ENCODE assay signal across 13 cellular contexts in genomic region chr21:44085491-44086321, GRCh38. TPM values are rescaled to one million over a fixed set of nuclear protein-coding genes. Genes with fewer than 3 reads are reported as not detected.
DNase-seq lines count a peak whose midpoint lies in the region; FAIRE-seq and TF ChIP-seq lines count a peak whose summit lies in the region.
"Had no signal": no experiment of that assay in that cellular context is flagged by ENCODE, and none has a peak within 500 bp of the region (broad histone marks: within the 10 kb centered on the region; RNA-seq: fewer than 3 reads in every experiment).

No MANE protein-coding gene starts in this region.

- H3K4me1 ChIP-seq in mammary epithelial cell (ENCODE audit: insufficient read depth, low read length) (no peaks in the 10 kb centered on the region), muscle layer of duodenum (ENCODE audit: control insufficient read depth in 1 of 2, insufficient read depth in 2 of 2, low read length in 2 of 2) (peaks cover 9 to 20% of the 10 kb centered on the region in 2 donors)

- H3K9me3 Mint-ChIP-seq in MCF 10A (ENCODE audit: unreplicated experiment), result no peaks in the 10 kb centered on the region

- H3K4me3 Mint-ChIP-seq in MCF 10A (ENCODE audit: unreplicated experiment), result no peak overlapping the region

- BruUV-seq in MCF 10A (replicated peaks; lab: Mats Ljungman, UMichigan), result no TSS peak
- no TSS peak for BruUV-seq in mammary epithelial cell (replicated peaks; lab: Mats Ljungman, UMichigan)

- H3K9ac ChIP-seq in mammary epithelial cell (ENCODE audit: insufficient read depth, low read length), result no peak overlapping the region

- CTCF ChIA-PET in MCF 10A (lab: Yijun Ruan, JAX) (interaction anchor here (0.6 kb wide), 2 partner anchors 9 to 18 kb away, joined by 3 to 4 read pairs; no protein-coding TSS in a partner anchor), mammary epithelial cell (lab: Charles Lee; ENCODE audit: low non-redundant PET) (no interaction called here)

- no peak overlapping the region for H3K4me2 ChIP-seq in mammary epithelial cell (ENCODE audit: insufficient read depth, low read depth, low read length)

- H3K36me3 ChIP-seq in mammary epithelial cell (ENCODE audit: insufficient read depth, low read length), result peaks cover 22% of the 10 kb centered on the region
- peaks cover 54 to 87% of the 10 kb centered on the region in 2 donors for H3K36me3 ChIP-seq in muscle layer of duodenum (ENCODE audit: control insufficient read depth in 1 of 2, insufficient read depth in 2 of 2, low read length in 2 of 2)

- H3K4me1 Mint-ChIP-seq in MCF 10A (ENCODE audit: insufficient read depth, unreplicated experiment), result no peaks in the 10 kb centered on the region

- no peak for FAIRE-seq in RCC 7860 (lab: Jason Lieb, UNC)
- no peak for FAIRE-seq in GM12892 (lab: Jason Lieb, UNC)
- FAIRE-seq: GM18507 had no signal

- H3K27me3 ChIP-seq in mammary epithelial cell (ENCODE audit: insufficient read depth, low read length) (no peaks in the 10 kb centered on the region), muscle layer of duodenum (ENCODE audit: low read depth, low read length) (no peaks in the 10 kb centered on the region)

- no peak for TF ChIP-seq POLR2A in GM12892 (IDR thresholded peaks at IDR 0.05; ENCODE audit: low read depth, low read length)

- H3K27ac Mint-ChIP-seq in MCF 10A (ENCODE audit: low read depth, unreplicated experiment), result peak overlapping the region; percentile 68

- H3K27me3 Mint-ChIP-seq in MCF 10A (ENCODE audit: insufficient read depth, unreplicated experiment), result no peaks in the 10 kb centered on the region

- TF ChIP-seq CTCF in MCF 10A (IDR thresholded peaks at IDR 0.05; ENCODE audit: unreplicated experiment) (no peak), mammary epithelial cell (conservative IDR thresholded peaks at IDR 0.05 in 1 of 2, IDR thresholded peaks at IDR 0.05 in 1 of 2; ENCODE audit: extremely low read depth in 1 of 2, insufficient read depth in 1 of 2, low read depth in 1 of 2, low read length in 2 of 2) (no peak), epithelial cell of esophagus (IDR thresholded peaks at IDR 0.05; ENCODE audit: insufficient read depth, low read depth, low read length, missing control alignments) (no peak)

- 49% methylated on average over 15 of the region's 15 CpGs for WGBS in mammary epithelial cell (ENCODE audit: low coverage, missing lambda C conversion rate)

- peaks cover 7% of the 10 kb centered on the region for H3K79me2 ChIP-seq in mammary epithelial cell (ENCODE audit: insufficient read depth, low read length)

- in situ Hi-C loops in mammary epithelial cell (cut with MboI; ENCODE audit: low sequenced_read_pairs in 2 of 2), result no loop called here

- peaks cover 84% of the 10 kb centered on the region for H3K36me3 Mint-ChIP-seq in MCF 10A (ENCODE audit: insufficient read depth, unreplicated experiment)

- dilution Hi-C loops in mammary epithelial cell (cut with HindIII; ENCODE audit: low sequenced_read_pairs), result no loop called here

- H4K20me1 ChIP-seq in mammary epithelial cell (ENCODE audit: insufficient read depth, low read length), result no peaks in the 10 kb centered on the region

- intact Hi-C loops in MCF 10A (cut with micrococcal nuclease) (no loop called here), mammary epithelial cell (cut with micrococcal nuclease) (no loop called here)

- no peak overlapping the region for H3K27ac ChIP-seq in mammary epithelial cell (ENCODE audit: insufficient read depth, low read depth, low read length)
- H3K27ac ChIP-seq in muscle layer of duodenum (ENCODE audit: low read length), result peak overlapping the region; percentile 10
- H3K27ac ChIP-seq: C4-2B had no signal

- no peak overlapping the region for H3K4me3 ChIP-seq in mammary epithelial cell (replicated peaks in 1 of 3; ENCODE audit: insufficient read depth in 1 of 3, low read depth in 2 of 3, low read length in 3 of 3)
- H3K4me3 ChIP-seq in epithelial cell of esophagus (ENCODE audit: low read length), result no peak overlapping the region
- no peak overlapping the region for H3K4me3 ChIP-seq in muscle layer of duodenum (ENCODE audit: low read depth in 1 of 2, low read length in 2 of 2)

- DNase-seq in MCF 10A (ENCODE audit: unreplicated experiment), result no peak
- DNase-seq in mammary epithelial cell, result no peak
- peak; percentile 24 for DNase-seq in epithelial cell of esophagus (ENCODE audit: low read depth)
- DNase-seq in ureter (ENCODE audit: low spot score), result peak; percentile 34
- DNase-seq in RCC 7860 (ENCODE audit: low spot score), result no peak
- DNase-seq in DMS153 treated with DMSO at 0.1 percent for 48 hours (lab: John Stamatoyannopoulos, UW; ENCODE audit: unreplicated experiment), result no peak
- no peak for DNase-seq in GM12892 (ENCODE audit: insufficient read length)
- DNase-seq: activated CD4-positive, alpha-beta T cell treated with anti-CD3 and anti-CD28 coated beads for 48 hours; effector CD4-positive, alpha-beta T cell; NCI-H82 had no signal

- POLR2A ChIA-PET in MCF 10A (lab: Yijun Ruan, JAX), result interaction anchor here (0.7 kb wide), 1 partner anchor 11 kb away, joined by 3 read pairs; no protein-coding TSS in a partner anchor

- no peak overlapping the region for H2AFZ ChIP-seq in mammary epithelial cell (ENCODE audit: low read depth, low read length)

- no peaks in the 10 kb centered on the region for H3K9me3 ChIP-seq in mammary epithelial cell (replicated peaks; ENCODE audit: insufficient read depth, low read length)
- no peaks in the 10 kb centered on the region for H3K9me3 ChIP-seq in muscle layer of duodenum (ENCODE audit: control insufficient read depth in 1 of 2, low read length in 2 of 2)

RNA-seq across cellular contexts. Expression of gene PWP2, which starts 21.5 kb away (rescaled TPM):
- total RNA-seq in MCF 10A (2022), result 11.2 and 16.5 TPM in 2 replicates
- 1 to 10 TPM; 3.5 to 6.3 TPM for total RNA-seq in mammary epithelial cell
- polyA plus RNA-seq in mammary epithelial cell, result 24.5 TPM
- 31.0 TPM for polyA minus RNA-seq in mammary epithelial cell
- total RNA-seq in ureter, result 8.3 TPM
- 8.2 TPM for polyA plus RNA-seq in GM12892 (2012; ENCODE audit: missing spikeins)

RNA-seq across cellular contexts. Expression of gene GATD3, which starts 47.8 kb away (rescaled TPM):
- 29.7 and 34.4 TPM in 2 replicates for total RNA-seq in MCF 10A (2022)
- 1 to 10 TPM; 4.8 to 5.7 TPM for total RNA-seq in mammary epithelial cell
- 36.0 TPM for polyA plus RNA-seq in mammary epithelial cell
- polyA minus RNA-seq in mammary epithelial cell, result 2.0 TPM
- 9.2 TPM for total RNA-seq in ureter
- 31.5 TPM for polyA plus RNA-seq in GM12892 (2012; ENCODE audit: missing spikeins)

Comparison
In these comparisons a context has a peak if more than half of its experiments do, and no peak if none do; other contexts are left out.
1. DNase-seq: peak in epithelial cell of esophagus (single experiment) and ureter (single experiment); none in MCF 10A (single experiment), mammary epithelial cell (single experiment), RCC 7860 (single experiment), DMS153 treated with DMSO at 0.1 percent for 48 hours (single experiment) and GM12892 (single experiment).